Comparison of ENCODE assay signal across 29 cellular contexts in the genomic region with DNA sequence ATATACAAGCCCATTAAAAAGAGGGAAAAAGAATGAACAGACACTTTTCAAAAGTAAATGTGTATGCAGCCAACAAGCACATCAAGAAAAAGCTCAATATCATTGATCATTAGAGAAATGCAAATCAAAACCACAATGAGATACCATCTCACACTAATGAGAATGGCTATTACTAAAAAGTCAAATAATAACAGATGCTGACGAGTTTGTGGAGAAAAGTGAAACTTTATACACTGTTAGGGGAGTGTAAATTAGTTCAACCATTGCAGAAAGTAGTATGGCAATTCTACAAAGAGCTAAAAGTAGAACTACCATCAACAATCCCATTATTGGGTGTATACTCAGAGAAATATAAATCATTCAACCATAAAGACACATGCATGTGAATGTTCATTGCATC.
"Had no signal": no experiment of that assay in that cellular context is flagged by ENCODE, and none has a peak within 500 bp of the region (broad histone marks: within the 10 kb centered on the region; RNA-seq: fewer than 3 reads in every experiment).

No MANE protein-coding gene starts in this region.

- DNase-seq: activated CD4-positive, alpha-beta T cell treated with anti-CD3 and anti-CD28 coated beads for 36 hours; activated CD4-positive, CD25-positive, alpha-beta regulatory T cell; activated CD8-positive, alpha-beta memory T cell treated with anti-CD3 and anti-CD28 coated beads, Interleukin-2, amount 10 ng/mL, durations not matched to agents 7 days and 5 days; activated CD8-positive, alpha-beta T cell treated with anti-CD3 and anti-CD28 coated beads, Interleukin-2, amount 10 ng/mL, durations not matched to agents 7 days and 5 days; activated naive CD4-positive, alpha-beta T cell; activated T-cell treated with anti-CD3 and anti-CD28 coated beads, Interleukin-2, amount 50 U/mL, for 48 hours; anterior cingulate cortex; effector CD8-positive, alpha-beta T cell; esophagus squamous epithelium; foreskin melanocyte; heart right ventricle; kidney glomerular epithelial cell; lower lobe of right lung; mesenchymal stem cell; naive thymus-derived CD8-positive, alpha-beta T cell; occipital lobe; psoas muscle; stimulated activated CD4-positive, alpha-beta T cell treated with anti-CD3 and anti-CD28 coated beads, Interleukin-15, amount 100 ng/mL, for 24 hours; stimulated activated CD4-positive, alpha-beta T cell treated with anti-CD3 and anti-CD28 coated beads, Interleukin-2, amount 100 ng/mL, for 24 hours; stimulated activated naive B cell treated with anti-CD40 and anti-IgM and Interleukin-4, amounts not matched to agents 10 μg/mL and 1 μg/mL and 100 μg/mL, for 72 hours; stomach; tibial artery; upper lobe of right lung had no signal

- ATAC-seq: activated CD4-positive, alpha-beta T cell treated with anti-CD3 and anti-CD28 coated beads for 36 hours; activated CD8-positive, alpha-beta memory T cell treated with anti-CD3 and anti-CD28 coated beads, Interleukin-2, amount 10 ng/mL, durations not matched to agents 7 days and 5 days; activated CD8-positive, alpha-beta T cell treated with anti-CD3 and anti-CD28 coated beads, Interleukin-2, amount 10 ng/mL, durations not matched to agents 7 days and 5 days; heart right ventricle; left lobe of liver; lower lobe of right lung; naive thymus-derived CD8-positive, alpha-beta T cell; psoas muscle; stimulated activated naive B cell treated with anti-CD40 and anti-IgM and Interleukin-4, amounts not matched to agents 10 μg/mL and 1 μg/mL and 100 μg/mL, for 72 hours; upper lobe of right lung had no signal

- H3K27ac ChIP-seq: epithelial cell of prostate, esophagus squamous epithelium, heart right ventricle, lower lobe of right lung, neural progenitor cell, parathyroid adenoma, psoas muscle, right atrium auricular region, stomach, suprapubic skin, tibial artery, upper lobe of right lung had no signal
